ENCODE assay signal across 17 cellular contexts in genomic region chr7:150513758-150514157, GRCh38. TPM values are rescaled to one million over a fixed set of nuclear protein-coding genes. Genes with fewer than 3 reads are reported as not detected.
DNase-seq lines count a peak whose midpoint lies in the region; ATAC-seq and TF ChIP-seq lines count a peak whose summit lies in the region.
"Had no signal": no experiment of that assay in that cellular context is flagged by ENCODE, and none has a peak within 500 bp of the region (broad histone marks: within the 10 kb centered on the region; RNA-seq: fewer than 3 reads in every experiment).

No MANE protein-coding gene starts in this region.

- no peaks in the 10 kb centered on the region for H3K9me3 ChIP-seq in right cardiac atrium (ENCODE audit: control insufficient read depth, low read length)
- H3K9me3 ChIP-seq: adrenal gland had no signal

- CTCF ChIA-PET in activated CD8-positive, alpha-beta T cell treated with anti-CD3 and anti-CD28 coated beads for 36 hours (lab: Charles Lee): interaction anchor here (1.2 to 3.8 kb wide), 7 partner anchors 8 to 219 kb away, joined by 3 to 39 read pairs (median 6); partner anchors contain the start of gene GIMAP8

- peak overlapping the region; percentile 87 for H3K27ac Mint-ChIP-seq in activated T-cell treated with anti-CD3 and anti-CD28 coated beads, Interleukin-2, amount 50 U/mL, for 72 hours
- H3K27ac Mint-ChIP-seq in activated CD8-positive, alpha-beta T cell treated with anti-CD3 and anti-CD28 coated beads for 36 hours: peak overlapping the region; percentile 99

- no peaks in the 10 kb centered on the region for H3K27me3 ChIP-seq in right cardiac atrium (ENCODE audit: control insufficient read depth, insufficient read depth)
- H3K27me3 ChIP-seq: adrenal gland had no signal

- DNase-seq in activated T-cell treated with anti-CD3 and anti-CD28 coated beads, Interleukin-2, amount 50 U/mL, for 72 hours: no peak
- DNase-seq in activated T-cell treated with anti-CD3 and anti-CD28 coated beads, Interleukin-2, amount 50 U/mL, for 1 hour: no peak
- DNase-seq in activated CD8-positive, alpha-beta T cell treated with anti-CD3 and anti-CD28 coated beads for 36 hours: no peak
- DNase-seq in right cardiac atrium (peak in 2 of 3 donors; percentile 40 to 41), substantia nigra (lab: John Stamatoyannopoulos, UW) (no peak), H4 (ENCODE audit: low spot score) (no peak), KBM-7 (no peak)
- DNase-seq: adrenal gland, head of caudate nucleus, NCI-H2107, T1000 had no signal

- peaks cover 55% of the 10 kb centered on the region for H3K4me1 Mint-ChIP-seq in activated T-cell treated with anti-CD3 and anti-CD28 coated beads, Interleukin-2, amount 50 U/mL, for 72 hours (ENCODE audit: low read depth)
- H3K4me1 Mint-ChIP-seq in activated CD8-positive, alpha-beta T cell treated with anti-CD3 and anti-CD28 coated beads for 36 hours (ENCODE audit: low read depth): peaks cover 53% of the 10 kb centered on the region

- H3K4me3 Mint-ChIP-seq in activated T-cell treated with anti-CD3 and anti-CD28 coated beads, Interleukin-2, amount 50 U/mL, for 72 hours: peak overlapping the region; percentile 91 to 94
- peak overlapping the region; percentile 98 for H3K4me3 Mint-ChIP-seq in activated CD8-positive, alpha-beta T cell treated with anti-CD3 and anti-CD28 coated beads for 36 hours

- no peak for TF ChIP-seq CTCF in activated CD8-positive, alpha-beta T cell treated with anti-CD3 and anti-CD28 coated beads for 36 hours (IDR thresholded peaks at IDR 0.05)

- peaks cover 6 to 18% of the 10 kb centered on the region in 2 donors for H3K36me3 Mint-ChIP-seq in activated T-cell treated with anti-CD3 and anti-CD28 coated beads, Interleukin-2, amount 50 U/mL, for 72 hours (ENCODE audit: insufficient read depth in 2 of 2)
- H3K36me3 Mint-ChIP-seq in activated CD8-positive, alpha-beta T cell treated with anti-CD3 and anti-CD28 coated beads for 36 hours (ENCODE audit: low read depth): peaks cover 17% of the 10 kb centered on the region

- POLR2A ChIA-PET in activated CD8-positive, alpha-beta T cell treated with anti-CD3 and anti-CD28 coated beads for 36 hours (lab: Charles Lee): interaction anchor here (1.0 to 9.2 kb wide), 8 partner anchors 10 to 234 kb away, joined by 3 to 157 read pairs (median 13); partner anchors contain the start of genes GIMAP1, GIMAP5 and GIMAP8

- WGBS in right cardiac atrium: 91% methylated on average over 17 of the region's 17 CpGs

- H3K27me3 Mint-ChIP-seq in activated T-cell treated with anti-CD3 and anti-CD28 coated beads, Interleukin-2, amount 50 U/mL, for 72 hours (ENCODE audit: low read depth): no peaks in the 10 kb centered on the region
- no peaks in the 10 kb centered on the region for H3K27me3 Mint-ChIP-seq in activated CD8-positive, alpha-beta T cell treated with anti-CD3 and anti-CD28 coated beads for 36 hours
- H3K27me3 Mint-ChIP-seq: progenitor cell of endocrine pancreas had no signal

- no peak for ATAC-seq in activated T-cell treated with anti-CD3 and anti-CD28 coated beads, Interleukin-2, amount 50 U/mL, for 72 hours (replicated peaks in 1 of 2)
- no peak for ATAC-seq in activated CD8-positive, alpha-beta T cell treated with anti-CD3 and anti-CD28 coated beads for 36 hours
- ATAC-seq in right cardiac atrium (no peak), HG02885 (IDR thresholded peaks at IDR 0.05; ENCODE audit: poor library complexity, unreplicated experiment) (no peak)

- intact Hi-C loops in activated CD8-positive, alpha-beta T cell treated with anti-CD3 and anti-CD28 coated beads for 36 hours (cut with micrococcal nuclease): loop anchor here (2.0 to 5.0 kb wide), 3 partner anchors 36 to 241 kb away; no protein-coding TSS in a partner anchor
- intact Hi-C loops in right cardiac atrium (cut with DNase I): no loop called here

- peaks cover 2 to 3% of the 10 kb centered on the region in 2 donors for H3K9me3 Mint-ChIP-seq in activated T-cell treated with anti-CD3 and anti-CD28 coated beads, Interleukin-2, amount 50 U/mL, for 72 hours
- peaks cover 14% of the 10 kb centered on the region for H3K9me3 Mint-ChIP-seq in activated CD8-positive, alpha-beta T cell treated with anti-CD3 and anti-CD28 coated beads for 36 hours

- peak overlapping the region; percentile 90 for H3K4me3 ChIP-seq in right cardiac atrium (ENCODE audit: low read length)

- H3K4me1 ChIP-seq in right cardiac atrium (ENCODE audit: control insufficient read depth, insufficient read depth, low read length): no peaks in the 10 kb centered on the region
- H3K4me1 ChIP-seq: adrenal gland had no signal

- in situ Hi-C loops in KBM-7 (cut with MboI; ENCODE audit: low pct_unique_long_range_greater_than_20kb, low sequenced_read_pairs): no loop called here

- H3K27ac ChIP-seq in right cardiac atrium (ENCODE audit: low read length) (peak overlapping the region; percentile 4), substantia nigra (ENCODE audit: low read depth, low read length, poor library complexity, severe bottlenecking) (peak overlapping the region; percentile 6)
- H3K27ac ChIP-seq: epithelial cell of prostate, RWPE1 had no signal

RNA-seq across cellular contexts. Expression of gene GIMAP7, which starts 0.9 kb away (rescaled TPM):
- total RNA-seq in activated T-cell treated with anti-CD3 and anti-CD28 coated beads, Interleukin-2, amount 50 U/mL, for 72 hours: 10 to 100 TPM; 45.1 to 50.7 TPM
- total RNA-seq in activated CD8-positive, alpha-beta T cell treated with anti-CD3 and anti-CD28 coated beads for 36 hours: 10 to 100 TPM; 29.0 to 29.5 TPM
- 10 to 100 TPM; 13.7 to 25.5 (median 14.0) TPM for total RNA-seq in right cardiac atrium
- polyA plus RNA-seq in right cardiac atrium: 36.1 TPM
- not detected in 2 replicates for total RNA-seq in H4 (2014; rRNA removed; shearing (Covaris generic))
- total RNA-seq: chondrocyte, HT1080, progenitor cell of endocrine pancreas had no signal

RNA-seq across cellular contexts. Expression of gene GIMAP4, which starts 53.4 kb away (rescaled TPM):
- total RNA-seq in activated T-cell treated with anti-CD3 and anti-CD28 coated beads, Interleukin-2, amount 50 U/mL, for 72 hours: 100 to 1,000 TPM; 114 to 156 TPM
- total RNA-seq in activated CD8-positive, alpha-beta T cell treated with anti-CD3 and anti-CD28 coated beads for 36 hours: 10 to 100 TPM; 88.3 to 97.8 TPM
- 10 to 100 TPM; 20.2 to 44.8 (median 24.8) TPM for total RNA-seq in right cardiac atrium
- polyA plus RNA-seq in right cardiac atrium: 31.3 TPM
- total RNA-seq in H4 (2014; rRNA removed; shearing (Covaris generic)): 0.12 TPM in 1 of 2 replicates, not detected in the other
- total RNA-seq: chondrocyte, HT1080, progenitor cell of endocrine pancreas had no signal

Comparison
In these comparisons a context has a peak if more than half of its experiments do, and no peak if none do; other contexts are left out.
1. DNase-seq: peak in right cardiac atrium (2 of 3); none in activated T-cell treated with anti-CD3 and anti-CD28 coated beads, Interleukin-2, amount 50 U/mL, for 72 hours (0 of 2), activated T-cell treated with anti-CD3 and anti-CD28 coated beads, Interleukin-2, amount 50 U/mL, for 1 hour (single experiment), activated CD8-positive, alpha-beta T cell treated with anti-CD3 and anti-CD28 coated beads for 36 hours (single experiment), substantia nigra (0 of 49), H4 (single experiment) and KBM-7 (single experiment).
2. RNA of gene GIMAP7, which starts 0.9 kb away (total RNA-seq): 45.1 to 50.7 TPM in activated T-cell treated with anti-CD3 and anti-CD28 coated beads, Interleukin-2, amount 50 U/mL, for 72 hours, 29.0 to 29.5 TPM in activated CD8-positive, alpha-beta T cell treated with anti-CD3 and anti-CD28 coated beads for 36 hours and 13.7 to 25.5 TPM in right cardiac atrium; not detected in H4; every median in the first group is over 10 times any median in the second.
3. RNA of gene GIMAP4, which starts 53.4 kb away (total RNA-seq): 114 to 156 TPM in activated T-cell treated with anti-CD3 and anti-CD28 coated beads, Interleukin-2, amount 50 U/mL, for 72 hours, 88.3 to 97.8 TPM in activated CD8-positive, alpha-beta T cell treated with anti-CD3 and anti-CD28 coated beads for 36 hours and 20.2 to 44.8 TPM in right cardiac atrium; 0.12 TPM in H4; every median in the first group is over 10 times any median in the second.